Comparison of ENCODE assay signal across 1 cellular context in genomic region chr14:88269816-88270416, GRCh38.
TF ChIP-seq lines count a peak whose summit lies in the region.

No MANE protein-coding gene starts in this region.

TF ChIP-seq in H1, 55 proteins besides CTCF, POLR2A, EP300 and RAD21:
- TF ChIP-seq SIN3A (conservative IDR thresholded peaks at IDR 0.05 in 1 of 2, IDR thresholded peaks at IDR 0.05 in 1 of 2; ENCODE audit: low read depth in 1 of 2, low read length in 2 of 2) (no peak), TBP (IDR thresholded peaks at IDR 0.05; ENCODE audit: low read depth, low read length) (no peak), CHD1 (IDR thresholded peaks at IDR 0.05; ENCODE audit: low read depth, low read length) (no peak), SAP30 (IDR thresholded peaks at IDR 0.05; ENCODE audit: insufficient read depth, insufficient replicate concordance, low read length) (no peak), POLR2AphosphoS5 (IDR thresholded peaks at IDR 0.05; ENCODE audit: low read depth, low read length) (no peak), EZH2 (IDR thresholded peaks at IDR 0.05; ENCODE audit: low read depth, low read length, severe bottlenecking) (no peak), SP4 (IDR thresholded peaks at IDR 0.05; ENCODE audit: low read length) (no peak), RFX5 (IDR thresholded peaks at IDR 0.05; ENCODE audit: borderline replicate concordance, low read depth, low read length) (no peak), MAX (IDR thresholded peaks at IDR 0.05) (no peak), SUZ12 (IDR thresholded peaks at IDR 0.05; ENCODE audit: low read length) (no peak), BCL11A (IDR thresholded peaks at IDR 0.05; ENCODE audit: low read depth in 2 of 2, low read length in 2 of 2) (no peak), CHD7 (IDR thresholded peaks at IDR 0.05; ENCODE audit: insufficient replicate concordance, low read length) (no peak), ATF2 (IDR thresholded peaks at IDR 0.05; ENCODE audit: low read length) (no peak), CHD2 (IDR thresholded peaks at IDR 0.05; ENCODE audit: low read length) (no peak), E2F6 (IDR thresholded peaks at IDR 0.05) (no peak), HDAC2 (IDR thresholded peaks at IDR 0.05; ENCODE audit: borderline replicate concordance in 1 of 2, low read depth in 2 of 2, low read length in 2 of 2) (no peak), BACH1 (IDR thresholded peaks at IDR 0.05; ENCODE audit: low read length) (no peak), NANOG (IDR thresholded peaks at IDR 0.05; ENCODE audit: insufficient read depth, low read depth, low read length, poor library complexity, severe bottlenecking) (no peak), USF2 (IDR thresholded peaks at IDR 0.05; ENCODE audit: low read length) (no peak)
